3 cellular contexts compared by ENCODE assay signal in the genomic region with DNA sequence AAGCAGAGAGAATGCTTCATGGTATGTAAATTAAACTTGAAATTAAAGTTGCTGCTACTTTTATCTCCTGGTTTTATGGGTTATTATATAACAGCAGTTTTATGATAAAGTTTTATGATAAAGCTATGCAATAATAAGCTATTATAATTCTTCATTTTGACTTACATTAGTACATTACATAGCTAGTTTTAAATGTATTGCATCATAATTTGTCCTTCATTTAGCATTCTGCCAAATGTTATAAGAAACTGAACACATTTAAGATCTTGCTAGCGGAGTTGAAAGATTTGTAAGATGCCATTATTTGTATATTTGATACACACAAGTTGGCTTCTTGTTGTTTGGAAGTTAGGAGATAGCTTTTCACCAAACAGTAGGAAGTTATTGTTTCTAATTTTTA.
TF ChIP-seq lines count a peak whose summit lies in the region.

No MANE protein-coding gene starts in this region.

TF ChIP-seq in HepG2, 621 proteins besides CTCF, POLR2A, EP300 and RAD21:
- TF ChIP-seq ELF4 (CRISPR knock-in tag; IDR thresholded peaks at IDR 0.05; ENCODE audit: borderline replicate concordance): no peak
- no peak for TF ChIP-seq ZNF432 (CRISPR knock-in tag; IDR thresholded peaks at IDR 0.05; ENCODE audit: borderline replicate concordance)
- TF ChIP-seq CEBPB (IDR thresholded peaks at IDR 0.05; ENCODE audit: borderline replicate concordance, low read depth, low read length): peak; percentile 23; the same call in 1 of the 2 replicates
- no peak for TF ChIP-seq ZNF703 (CRISPR knock-in tag; IDR thresholded peaks at IDR 0.05; ENCODE audit: borderline replicate concordance)
- peak; percentile 44; the same call in 1 of the 2 replicates for TF ChIP-seq ATF7 (IDR thresholded peaks at IDR 0.05)
- no peak for TF ChIP-seq ATF7 (CRISPR knock-in tag; IDR thresholded peaks at IDR 0.05)

TF ChIP-seq in IMR-90, 13 proteins besides CTCF, POLR2A, EP300 and RAD21:
- TF ChIP-seq FOS (IDR thresholded peaks at IDR 0.05; ENCODE audit: low read depth, low read length): no peak
- peak; percentile 76 for TF ChIP-seq CEBPB (IDR thresholded peaks at IDR 0.05; ENCODE audit: low read depth, low read length)
- TF ChIP-seq, protein P1, sequence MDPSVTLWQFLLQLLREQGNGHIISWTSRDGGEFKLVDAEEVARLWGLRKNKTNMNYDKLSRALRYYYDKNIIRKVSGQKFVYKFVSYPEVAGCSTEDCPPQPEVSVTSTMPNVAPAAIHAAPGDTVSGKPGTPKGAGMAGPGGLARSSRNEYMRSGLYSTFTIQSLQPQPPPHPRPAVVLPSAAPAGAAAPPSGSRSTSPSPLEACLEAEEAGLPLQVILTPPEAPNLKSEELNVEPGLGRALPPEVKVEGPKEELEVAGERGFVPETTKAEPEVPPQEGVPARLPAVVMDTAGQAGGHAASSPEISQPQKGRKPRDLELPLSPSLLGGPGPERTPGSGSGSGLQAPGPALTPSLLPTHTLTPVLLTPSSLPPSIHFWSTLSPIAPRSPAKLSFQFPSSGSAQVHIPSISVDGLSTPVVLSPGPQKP (IDR thresholded peaks at IDR 0.05; ENCODE audit: borderline replicate concordance, low read depth, low read length): no peak
TF ChIP-seq in IMR-90: peak in this region for 1.

TF ChIP-seq in K562, 482 proteins besides CTCF, POLR2A, EP300 and RAD21:
- TF ChIP-seq CCAR2 (IDR thresholded peaks at IDR 0.05; ENCODE audit: low read depth, low read length) (no peak), ZFPM2 (CRISPR knock-in tag; IDR thresholded peaks at IDR 0.05) (no peak), BRF1 (IDR thresholded peaks at IDR 0.05; ENCODE audit: borderline replicate concordance, extremely low read depth, insufficient read length) (no peak), ZSCAN32 (CRISPR knock-in tag; IDR thresholded peaks at IDR 0.05) (0 out of 2 replicates have a peak, but pooled peaks have one; percentile 23), ATF3 (IDR thresholded peaks at IDR 0.05) (peak; percentile 57; the same call in 1 of the 2 replicates), ATF3 (CRISPR knock-in tag; conservative IDR thresholded peaks at IDR 0.05) (no peak), CEBPB (tag; IDR thresholded peaks at IDR 0.05) (peak; percentile 76), TAF9B (IDR thresholded peaks at IDR 0.05; ENCODE audit: partially characterized antibody) (no peak), CEBPG (CRISPR knock-in tag; IDR thresholded peaks at IDR 0.05) (no peak), CEBPG (tag; conservative IDR thresholded peaks at IDR 0.05 in 1 of 2, IDR thresholded peaks at IDR 0.05 in 1 of 2) (peak; percentile 65 to 91)
- TF ChIP-seq, protein P2, sequence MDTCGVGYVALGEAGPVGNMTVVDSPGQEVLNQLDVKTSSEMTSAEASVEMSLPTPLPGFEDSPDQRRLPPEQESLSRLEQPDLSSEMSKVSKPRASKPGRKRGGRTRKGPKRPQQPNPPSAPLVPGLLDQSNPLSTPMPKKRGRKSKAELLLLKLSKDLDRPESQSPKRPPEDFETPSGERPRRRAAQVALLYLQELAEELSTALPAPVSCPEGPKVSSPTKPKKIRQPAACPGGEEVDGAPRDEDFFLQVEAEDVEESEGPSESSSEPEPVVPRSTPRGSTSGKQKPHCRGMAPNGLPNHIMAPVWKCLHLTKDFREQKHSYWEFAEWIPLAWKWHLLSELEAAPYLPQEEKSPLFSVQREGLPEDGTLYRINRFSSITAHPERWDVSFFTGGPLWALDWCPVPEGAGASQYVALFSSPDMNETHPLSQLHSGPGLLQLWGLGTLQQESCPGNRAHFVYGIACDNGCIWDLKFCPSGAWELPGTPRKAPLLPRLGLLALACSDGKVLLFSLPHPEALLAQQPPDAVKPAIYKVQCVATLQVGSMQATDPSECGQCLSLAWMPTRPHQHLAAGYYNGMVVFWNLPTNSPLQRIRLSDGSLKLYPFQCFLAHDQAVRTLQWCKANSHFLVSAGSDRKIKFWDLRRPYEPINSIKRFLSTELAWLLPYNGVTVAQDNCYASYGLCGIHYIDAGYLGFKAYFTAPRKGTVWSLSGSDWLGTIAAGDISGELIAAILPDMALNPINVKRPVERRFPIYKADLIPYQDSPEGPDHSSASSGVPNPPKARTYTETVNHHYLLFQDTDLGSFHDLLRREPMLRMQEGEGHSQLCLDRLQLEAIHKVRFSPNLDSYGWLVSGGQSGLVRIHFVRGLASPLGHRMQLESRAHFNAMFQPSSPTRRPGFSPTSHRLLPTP (IDR thresholded peaks at IDR 0.05; ENCODE audit: borderline replicate concordance, extremely low read depth, insufficient read length): no peak
- TF ChIP-seq, protein P3, sequence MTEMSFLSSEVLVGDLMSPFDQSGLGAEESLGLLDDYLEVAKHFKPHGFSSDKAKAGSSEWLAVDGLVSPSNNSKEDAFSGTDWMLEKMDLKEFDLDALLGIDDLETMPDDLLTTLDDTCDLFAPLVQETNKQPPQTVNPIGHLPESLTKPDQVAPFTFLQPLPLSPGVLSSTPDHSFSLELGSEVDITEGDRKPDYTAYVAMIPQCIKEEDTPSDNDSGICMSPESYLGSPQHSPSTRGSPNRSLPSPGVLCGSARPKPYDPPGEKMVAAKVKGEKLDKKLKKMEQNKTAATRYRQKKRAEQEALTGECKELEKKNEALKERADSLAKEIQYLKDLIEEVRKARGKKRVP (CRISPR knock-in tag; IDR thresholded peaks at IDR 0.05): 0 out of 2 replicates have a peak, but pooled peaks have one; percentile 41
- TF ChIP-seq, protein P4, sequence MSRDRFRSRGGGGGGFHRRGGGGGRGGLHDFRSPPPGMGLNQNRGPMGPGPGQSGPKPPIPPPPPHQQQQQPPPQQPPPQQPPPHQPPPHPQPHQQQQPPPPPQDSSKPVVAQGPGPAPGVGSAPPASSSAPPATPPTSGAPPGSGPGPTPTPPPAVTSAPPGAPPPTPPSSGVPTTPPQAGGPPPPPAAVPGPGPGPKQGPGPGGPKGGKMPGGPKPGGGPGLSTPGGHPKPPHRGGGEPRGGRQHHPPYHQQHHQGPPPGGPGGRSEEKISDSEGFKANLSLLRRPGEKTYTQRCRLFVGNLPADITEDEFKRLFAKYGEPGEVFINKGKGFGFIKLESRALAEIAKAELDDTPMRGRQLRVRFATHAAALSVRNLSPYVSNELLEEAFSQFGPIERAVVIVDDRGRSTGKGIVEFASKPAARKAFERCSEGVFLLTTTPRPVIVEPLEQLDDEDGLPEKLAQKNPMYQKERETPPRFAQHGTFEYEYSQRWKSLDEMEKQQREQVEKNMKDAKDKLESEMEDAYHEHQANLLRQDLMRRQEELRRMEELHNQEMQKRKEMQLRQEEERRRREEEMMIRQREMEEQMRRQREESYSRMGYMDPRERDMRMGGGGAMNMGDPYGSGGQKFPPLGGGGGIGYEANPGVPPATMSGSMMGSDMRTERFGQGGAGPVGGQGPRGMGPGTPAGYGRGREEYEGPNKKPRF (IDR thresholded peaks at IDR 0.05; ENCODE audit: low read depth, low read length): no peak
